ENCODE assay signal across 11 cellular contexts in genomic region chr10:50322075-50322474, GRCh38.
DNase-seq lines count a peak whose midpoint lies in the region; ATAC-seq, FAIRE-seq and TF ChIP-seq lines count a peak whose summit lies in the region.
"Had no signal": no experiment of that assay in that cellular context is flagged by ENCODE, and none has a peak within 500 bp of the region (broad histone marks: within the 10 kb centered on the region; RNA-seq: fewer than 3 reads in every experiment).

No MANE protein-coding gene starts in this region.

- no peak for TF ChIP-seq POLR2A in esophagus muscularis mucosa (IDR thresholded peaks at IDR 0.05; ENCODE audit: low read depth)

- H3K27ac ChIP-seq in epithelial cell of prostate (no peak overlapping the region), small intestine (ENCODE audit: low read depth in 1 of 2, low read length in 1 of 2) (no peak overlapping the region), esophagus muscularis mucosa (replicated peaks in 1 of 4) (no peak overlapping the region)
- H3K27ac ChIP-seq: prostate gland, upper lobe of left lung had no signal

- H3K36me3 ChIP-seq in small intestine (ENCODE audit: control insufficient read depth in 2 of 2, insufficient read depth in 2 of 2, low read length in 2 of 2) (peaks cover 0 to 2% of the 10 kb centered on the region in 2 donors), esophagus muscularis mucosa (no peaks in the 10 kb centered on the region)
- H3K36me3 ChIP-seq: prostate gland, upper lobe of left lung had no signal

- H3K9me3 ChIP-seq in small intestine (ENCODE audit: control insufficient read depth, low read depth), result no peaks in the 10 kb centered on the region
- no peaks in the 10 kb centered on the region for H3K9me3 ChIP-seq in esophagus muscularis mucosa
- H3K9me3 ChIP-seq: prostate gland, upper lobe of left lung had no signal

- intact Hi-C loops in cardiac septum (cut with DNase I), result no loop called here
- intact Hi-C loops in esophagus muscularis mucosa (cut with DNase I), result no loop called here

- no peak for FAIRE-seq in small intestine (lab: Jason Lieb, UNC)

- H3K27me3 ChIP-seq in small intestine (ENCODE audit: control insufficient read depth in 2 of 2, insufficient read depth in 2 of 2, low read length in 2 of 2) (no peaks in the 10 kb centered on the region), esophagus muscularis mucosa (no peaks in the 10 kb centered on the region)
- H3K27me3 ChIP-seq: upper lobe of left lung had no signal

- H3K4me1 ChIP-seq in small intestine (ENCODE audit: control insufficient read depth in 2 of 2, insufficient read depth in 1 of 2, low read depth in 1 of 2, low read length in 1 of 2), result peaks cover 0 to 2% of the 10 kb centered on the region in 2 donors
- H3K4me1 ChIP-seq in esophagus muscularis mucosa, result peaks cover 32 to 49% (median 39%) of the 10 kb centered on the region in 4 donors
- H3K4me1 ChIP-seq: prostate gland had no signal

- TF ChIP-seq CTCF in esophagus muscularis mucosa (IDR thresholded peaks at IDR 0.05), result no peak

- no peak for TF ChIP-seq EP300 in esophagus muscularis mucosa (IDR thresholded peaks at IDR 0.05)

- WGBS in small intestine, 3 donors, result 55 to 78% (median 76%) methylated on average over 3 of the region's 3 CpGs
- 62% methylated on average over 3 of the region's 3 CpGs for WGBS in esophagus muscularis mucosa

- DNase-seq in activated CD4-positive, CD25-positive, alpha-beta regulatory T cell (lab: John Stamatoyannopoulos, UW), result no peak
- DNase-seq in NAMALWA (ENCODE audit: low spot score) (peak; percentile 26), epithelial cell of prostate (ENCODE audit: low read depth, low spot score) (peak; percentile 56), small intestine (peak; percentile 2), cardiac septum (ENCODE audit: low spot score) (no peak), esophagus muscularis mucosa (ENCODE audit: extremely low spot score) (no peak)
- DNase-seq: activated CD4-positive, alpha-beta T cell treated with anti-CD3 and anti-CD28 coated beads, Interleukin-2, amount 50 U/mL, for 48 hours had no signal

- ATAC-seq in activated CD4-positive, CD25-positive, alpha-beta regulatory T cell treated with anti-CD3 and anti-CD28 coated beads, Interleukin-2, amount 50 U/mL, for 24 hours, result peak; percentile 58 to 75
- no peak for ATAC-seq in GM19324 (IDR thresholded peaks at IDR 0.05; ENCODE audit: low FRiP score, unreplicated experiment)

- H3K4me3 ChIP-seq in small intestine (ENCODE audit: low read depth in 1 of 2, low read length in 2 of 2), result no peak overlapping the region
- H3K4me3 ChIP-seq in esophagus muscularis mucosa, result no peak overlapping the region
- H3K4me3 ChIP-seq: prostate gland, upper lobe of left lung had no signal

Comparison
In these comparisons a context has a peak if more than half of its experiments do, and no peak if none do; other contexts are left out.
1. DNase-seq: peak in NAMALWA (single experiment), epithelial cell of prostate (single experiment) and small intestine (single experiment); none in activated CD4-positive, CD25-positive, alpha-beta regulatory T cell (0 of 4), cardiac septum (single experiment) and esophagus muscularis mucosa (single experiment).